21 cellular contexts compared by ENCODE assay signal in the genomic region with DNA sequence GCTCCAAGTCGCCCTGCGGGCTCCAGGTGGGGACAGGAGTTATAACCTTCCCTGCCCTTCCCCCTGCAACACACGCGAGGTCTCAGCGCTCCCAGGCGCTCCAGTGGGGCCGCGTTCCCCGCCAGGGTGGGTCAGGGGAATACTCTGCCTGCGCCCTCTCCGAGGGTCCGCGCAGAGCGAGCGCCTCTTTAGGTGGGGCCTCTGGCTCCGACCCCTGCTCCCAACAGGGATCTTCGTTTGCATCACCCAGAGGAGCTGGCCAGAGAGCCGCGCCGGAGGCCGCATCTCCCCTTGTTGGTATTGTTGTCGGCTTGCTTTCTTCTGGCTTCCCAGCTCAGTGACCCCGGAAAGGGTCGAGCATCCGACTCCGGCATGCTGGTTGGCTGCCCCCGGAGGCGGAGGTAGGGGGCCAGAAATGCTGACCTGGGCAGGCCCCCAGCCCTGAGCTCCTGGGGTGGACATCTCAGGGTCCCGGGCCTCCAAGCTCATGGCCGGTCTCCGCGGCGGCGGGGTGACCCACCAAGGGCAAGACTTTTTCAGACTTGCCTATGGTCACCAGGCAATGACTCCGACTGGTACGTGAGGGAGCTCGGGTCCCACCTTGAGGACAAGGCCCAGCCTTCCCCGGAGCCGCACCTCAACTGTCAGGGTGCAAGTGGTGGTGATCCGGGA. TPM values are rescaled to one million over a fixed set of nuclear protein-coding genes. Genes with fewer than 3 reads are reported as not detected.
"Had no signal": no experiment of that assay in that cellular context is flagged by ENCODE, and none has a peak within 500 bp of the region (broad histone marks: within the 10 kb centered on the region; RNA-seq: fewer than 3 reads in every experiment).

No MANE protein-coding gene starts in this region.

- H3K36me3 ChIP-seq: adrenal gland, left ventricle myocardium inferior, upper lobe of left lung, WERI-Rb-1 had no signal

- H3K79me2 ChIP-seq: parathyroid adenoma had no signal

- H3K9me3 ChIP-seq: adrenal gland, left ventricle myocardium inferior, upper lobe of left lung had no signal

- H2AFZ ChIP-seq: parathyroid adenoma had no signal

- H3K4me3 ChIP-seq: adrenal gland, left ventricle myocardium inferior, SK-N-MC, skin epidermis, upper lobe of left lung had no signal

- H3K4me3 Mint-ChIP-seq: activated CD4-positive, alpha-beta T cell treated with anti-CD3 and anti-CD28 coated beads, Interleukin-2, amount 10 ng/mL, durations not matched to agents 24 days and 14 days; activated naive CD4-positive, alpha-beta T cell treated with anti-CD3 and anti-CD28 coated beads, Interleukin-2, amount 10 ng/mL, durations not matched to agents 7 days and 5 days; activated T-helper 17 cell treated with anti-CD3 and anti-CD28 coated beads, Interleukin-2, amount 50 U/mL, for 72 hours; central memory CD8-positive, alpha-beta T cell; dendritic cell treated with granulocyte-macrophage colony-stimulating factor and Interleukin-4, amounts not matched to agents 40 ng/mL and 50 ng/mL, for 4 days; nephron; stimulated activated effector memory CD8-positive, alpha-beta T cell treated with anti-CD3 and anti-CD28 coated beads, Interleukin-12 subunit alpha, Interleukin-12 subunit beta, amount 100 ng/mL, for 72 hours; T-cell had no signal

- ATAC-seq: activated T-helper 17 cell treated with anti-CD3 and anti-CD28 coated beads, Interleukin-2, amount 50 U/mL, for 72 hours; esophagus mucosa; stimulated activated effector memory CD8-positive, alpha-beta T cell treated with anti-CD3 and anti-CD28 coated beads, Interleukin-12 subunit alpha, Interleukin-12 subunit beta, amount 100 ng/mL, for 72 hours; T-cell had no signal

- DNase-seq: activated CD4-positive, alpha-beta T cell treated with anti-CD3 and anti-CD28 coated beads, Interleukin-2, amount 10 ng/mL, durations not matched to agents 24 days and 14 days; activated naive CD4-positive, alpha-beta T cell treated with anti-CD3 and anti-CD28 coated beads, Interleukin-2, amount 10 ng/mL, durations not matched to agents 7 days and 5 days; adrenal gland; islet precursor cell; left ventricle myocardium inferior; mesenchymal stem cell; T1000; WERI-Rb-1 had no signal

- H3K27ac ChIP-seq: adrenal gland, left ventricle myocardium inferior, parathyroid adenoma, SK-N-MC, skin epidermis, upper lobe of left lung, WERI-Rb-1 had no signal

- H3K27ac Mint-ChIP-seq: activated T-helper 17 cell treated with anti-CD3 and anti-CD28 coated beads, Interleukin-2, amount 50 U/mL, for 72 hours; dendritic cell treated with granulocyte-macrophage colony-stimulating factor and Interleukin-4, amounts not matched to agents 40 ng/mL and 50 ng/mL, for 4 days; nephron; stimulated activated effector memory CD8-positive, alpha-beta T cell treated with anti-CD3 and anti-CD28 coated beads, Interleukin-12 subunit alpha, Interleukin-12 subunit beta, amount 100 ng/mL, for 72 hours had no signal

- H3K9me3 Mint-ChIP-seq: activated CD4-positive, alpha-beta T cell treated with anti-CD3 and anti-CD28 coated beads, Interleukin-2, amount 10 ng/mL, durations not matched to agents 24 days and 14 days; activated naive CD4-positive, alpha-beta T cell treated with anti-CD3 and anti-CD28 coated beads, Interleukin-2, amount 10 ng/mL, durations not matched to agents 7 days and 5 days; activated T-helper 17 cell treated with anti-CD3 and anti-CD28 coated beads, Interleukin-2, amount 50 U/mL, for 72 hours; central memory CD8-positive, alpha-beta T cell; dendritic cell treated with granulocyte-macrophage colony-stimulating factor and Interleukin-4, amounts not matched to agents 40 ng/mL and 50 ng/mL, for 4 days; nephron; stimulated activated effector memory CD8-positive, alpha-beta T cell treated with anti-CD3 and anti-CD28 coated beads, Interleukin-12 subunit alpha, Interleukin-12 subunit beta, amount 100 ng/mL, for 72 hours; T-cell had no signal

- H3K36me3 Mint-ChIP-seq: T-cell had no signal

- H3K9ac ChIP-seq: parathyroid adenoma had no signal

- H3K4me1 ChIP-seq: parathyroid adenoma had no signal

RNA-seq across cellular contexts. Expression of gene EN1, which starts 11.2 kb away (rescaled TPM):
- total RNA-seq: activated CD4-positive, alpha-beta T cell treated with anti-CD3 and anti-CD28 coated beads, Interleukin-2, amount 10 ng/mL, durations not matched to agents 24 days and 14 days; activated T-helper 17 cell treated with anti-CD3 and anti-CD28 coated beads, Interleukin-2, amount 50 U/mL, for 72 hours; fibroblast of villous mesenchyme; left ventricle myocardium inferior; renal cortical epithelial cell; T-cell had no signal
